Comparison of ENCODE assay signal across 1 cellular context in the genomic region with DNA sequence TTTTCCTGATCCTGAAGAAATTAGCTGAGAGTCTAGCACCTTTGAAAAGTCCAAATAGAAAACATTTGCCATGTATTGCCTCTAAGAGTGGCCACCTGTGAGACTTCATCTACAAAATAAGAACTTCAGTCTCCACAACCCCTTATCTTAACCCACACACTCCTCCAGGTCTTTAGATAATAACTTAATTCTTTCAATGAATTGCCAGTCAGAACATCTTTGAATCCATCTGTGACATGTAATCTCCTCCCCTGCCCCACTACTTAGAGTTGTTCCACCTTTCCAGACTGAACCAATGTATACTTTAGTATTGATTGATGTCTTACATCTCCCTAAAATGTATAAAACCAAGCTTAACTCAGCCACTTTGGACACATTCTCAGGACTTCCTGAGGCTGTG.
TF ChIP-seq lines count a peak whose summit lies in the region.

No MANE protein-coding gene starts in this region.

TF ChIP-seq in K562, 482 proteins besides CTCF, POLR2A, EP300 and RAD21 (continued from another document and continues in another):
- TF ChIP-seq COPS2 (conservative IDR thresholded peaks at IDR 0.05) (no peak), SREBF2 (CRISPR knock-in tag; IDR thresholded peaks at IDR 0.05) (no peak), SP2 (IDR thresholded peaks at IDR 0.05; ENCODE audit: extremely low read depth, low read depth, low read length, poor library complexity, severe bottlenecking) (no peak), KDM4B (IDR thresholded peaks at IDR 0.05; ENCODE audit: borderline replicate concordance in 2 of 2, low read depth in 1 of 2) (no peak), CBFA2T2 (conservative IDR thresholded peaks at IDR 0.05) (peak; percentile 93), GATA2 (CRISPR knock-in tag; IDR thresholded peaks at IDR 0.05) (peak; percentile 65), PHB (CRISPR knock-in tag; IDR thresholded peaks at IDR 0.05) (no peak), TRIM28 (IDR thresholded peaks at IDR 0.05) (no peak), RBM34 (IDR thresholded peaks at IDR 0.05; ENCODE audit: borderline replicate concordance, insufficient read depth, low read length) (no peak), SIN3A (IDR thresholded peaks at IDR 0.05; ENCODE audit: borderline replicate concordance in 2 of 2, control insufficient read depth in 1 of 2, low read depth in 2 of 2, low read length in 2 of 2) (no peak), TEAD1 (CRISPR knock-in tag; IDR thresholded peaks at IDR 0.05) (0 out of 4 replicates have a peak, but pooled peaks of 1 of the 2 experiments have one; percentile 30), SIRT6 (IDR thresholded peaks at IDR 0.05; ENCODE audit: low read depth, low read length) (no peak), CEBPB (tag; IDR thresholded peaks at IDR 0.05) (no peak), KDM2B (CRISPR knock-in tag; IDR thresholded peaks at IDR 0.05) (no peak), TAF7 (tag; IDR thresholded peaks at IDR 0.05) (no peak), ZSCAN32 (CRISPR knock-in tag; IDR thresholded peaks at IDR 0.05) (no peak), WHSC1 (IDR thresholded peaks at IDR 0.05; ENCODE audit: low read length) (no peak), ZFX (CRISPR knock-in tag; IDR thresholded peaks at IDR 0.05) (no peak), OTX1 (CRISPR knock-in tag; IDR thresholded peaks at IDR 0.05) (no peak), BCL6 (CRISPR knock-in tag; IDR thresholded peaks at IDR 0.05) (no peak), BACH1 (tag; IDR thresholded peaks at IDR 0.05) (no peak), STAG1 (CRISPR knock-in tag; IDR thresholded peaks at IDR 0.05; ENCODE audit: borderline replicate concordance) (no peak), YBX1 (IDR thresholded peaks at IDR 0.05) (no peak), ZNF695 (CRISPR knock-in tag; IDR thresholded peaks at IDR 0.05) (no peak), ZNF41 (CRISPR knock-in tag; conservative IDR thresholded peaks at IDR 0.05) (no peak), MECOM (CRISPR knock-in tag; IDR thresholded peaks at IDR 0.05) (no peak; the same call in 1 of the 2 replicates), FUS (optimal IDR thresholded peaks at IDR 0.05; ENCODE audit: low read depth, low read length) (no peak), NCOR1 (IDR thresholded peaks at IDR 0.05) (peak; percentile 86), ZNF444 (CRISPR knock-in tag; IDR thresholded peaks at IDR 0.05) (no peak), CAMTA2 (CRISPR knock-in tag; conservative IDR thresholded peaks at IDR 0.05) (no peak), BRD4 (IDR thresholded peaks at IDR 0.05) (no peak), ZNF699 (CRISPR knock-in tag; IDR thresholded peaks at IDR 0.05; ENCODE audit: insufficient replicate concordance) (no peak), GTF2E2 (tag; IDR thresholded peaks at IDR 0.05) (no peak), POLR2AphosphoS5 (IDR thresholded peaks at IDR 0.05; ENCODE audit: control insufficient read depth, insufficient read depth, low read depth, low read length) (0 out of 2 replicates have a peak, but pooled peaks have one; percentile 34), HDAC8 (tag; IDR thresholded peaks at IDR 0.05) (no peak), TEAD2 (tag; IDR thresholded peaks at IDR 0.05) (no peak), ZNF431 (CRISPR knock-in tag; IDR thresholded peaks at IDR 0.05) (no peak), MYC (IDR thresholded peaks at IDR 0.05; ENCODE audit: low read depth, low read length) (no peak), MYC (CRISPR knock-in tag; IDR thresholded peaks at IDR 0.05; ENCODE audit: borderline replicate concordance, low read depth) (no peak), MYNN (IDR thresholded peaks at IDR 0.05) (no peak), MYNN (CRISPR knock-in tag; IDR thresholded peaks at IDR 0.05) (no peak), HSF4 (CRISPR knock-in tag; IDR thresholded peaks at IDR 0.05; ENCODE audit: borderline replicate concordance) (no peak)
- TF ChIP-seq, protein P1, sequence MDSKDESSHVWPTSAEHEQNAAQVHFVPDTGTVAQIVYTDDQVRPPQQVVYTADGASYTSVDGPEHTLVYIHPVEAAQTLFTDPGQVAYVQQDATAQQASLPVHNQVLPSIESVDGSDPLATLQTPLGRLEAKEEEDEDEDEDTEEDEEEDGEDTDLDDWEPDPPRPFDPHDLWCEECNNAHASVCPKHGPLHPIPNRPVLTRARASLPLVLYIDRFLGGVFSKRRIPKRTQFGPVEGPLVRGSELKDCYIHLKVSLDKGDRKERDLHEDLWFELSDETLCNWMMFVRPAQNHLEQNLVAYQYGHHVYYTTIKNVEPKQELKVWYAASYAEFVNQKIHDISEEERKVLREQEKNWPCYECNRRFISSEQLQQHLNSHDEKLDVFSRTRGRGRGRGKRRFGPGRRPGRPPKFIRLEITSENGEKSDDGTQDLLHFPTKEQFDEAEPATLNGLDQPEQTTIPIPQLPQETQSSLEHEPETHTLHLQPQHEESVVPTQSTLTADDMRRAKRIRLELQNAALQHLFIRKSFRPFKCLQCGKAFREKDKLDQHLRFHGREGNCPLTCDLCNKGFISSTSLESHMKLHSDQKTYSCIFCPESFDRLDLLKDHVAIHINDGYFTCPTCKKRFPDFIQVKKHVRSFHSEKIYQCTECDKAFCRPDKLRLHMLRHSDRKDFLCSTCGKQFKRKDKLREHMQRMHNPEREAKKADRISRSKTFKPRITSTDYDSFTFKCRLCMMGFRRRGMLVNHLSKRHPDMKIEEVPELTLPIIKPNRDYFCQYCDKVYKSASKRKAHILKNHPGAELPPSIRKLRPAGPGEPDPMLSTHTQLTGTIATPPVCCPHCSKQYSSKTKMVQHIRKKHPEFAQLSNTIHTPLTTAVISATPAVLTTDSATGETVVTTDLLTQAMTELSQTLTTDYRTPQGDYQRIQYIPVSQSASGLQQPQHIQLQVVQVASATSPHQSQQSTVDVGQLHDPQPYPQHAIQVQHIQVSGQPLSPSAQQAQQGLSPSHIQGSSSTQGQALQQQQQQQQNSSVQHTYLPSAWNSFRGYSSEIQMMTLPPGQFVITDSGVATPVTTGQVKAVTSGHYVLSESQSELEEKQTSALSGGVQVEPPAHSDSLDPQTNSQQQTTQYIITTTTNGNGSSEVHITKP (IDR thresholded peaks at IDR 0.05; ENCODE audit: partially characterized antibody) = peak; percentile 76
- TF ChIP-seq, protein P2, sequence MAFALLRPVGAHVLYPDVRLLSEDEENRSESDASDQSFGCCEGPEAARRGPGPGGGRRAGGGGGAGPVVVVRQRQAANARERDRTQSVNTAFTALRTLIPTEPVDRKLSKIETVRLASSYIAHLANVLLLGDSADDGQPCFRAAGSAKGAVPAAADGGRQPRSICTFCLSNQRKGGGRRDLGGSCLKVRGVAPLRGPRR (CRISPR knock-in tag; IDR thresholded peaks at IDR 0.05) = no peak
- TF ChIP-seq, protein P3, sequence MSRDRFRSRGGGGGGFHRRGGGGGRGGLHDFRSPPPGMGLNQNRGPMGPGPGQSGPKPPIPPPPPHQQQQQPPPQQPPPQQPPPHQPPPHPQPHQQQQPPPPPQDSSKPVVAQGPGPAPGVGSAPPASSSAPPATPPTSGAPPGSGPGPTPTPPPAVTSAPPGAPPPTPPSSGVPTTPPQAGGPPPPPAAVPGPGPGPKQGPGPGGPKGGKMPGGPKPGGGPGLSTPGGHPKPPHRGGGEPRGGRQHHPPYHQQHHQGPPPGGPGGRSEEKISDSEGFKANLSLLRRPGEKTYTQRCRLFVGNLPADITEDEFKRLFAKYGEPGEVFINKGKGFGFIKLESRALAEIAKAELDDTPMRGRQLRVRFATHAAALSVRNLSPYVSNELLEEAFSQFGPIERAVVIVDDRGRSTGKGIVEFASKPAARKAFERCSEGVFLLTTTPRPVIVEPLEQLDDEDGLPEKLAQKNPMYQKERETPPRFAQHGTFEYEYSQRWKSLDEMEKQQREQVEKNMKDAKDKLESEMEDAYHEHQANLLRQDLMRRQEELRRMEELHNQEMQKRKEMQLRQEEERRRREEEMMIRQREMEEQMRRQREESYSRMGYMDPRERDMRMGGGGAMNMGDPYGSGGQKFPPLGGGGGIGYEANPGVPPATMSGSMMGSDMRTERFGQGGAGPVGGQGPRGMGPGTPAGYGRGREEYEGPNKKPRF (IDR thresholded peaks at IDR 0.05; ENCODE audit: low read depth, low read length) = no peak
- TF ChIP-seq, protein P4, sequence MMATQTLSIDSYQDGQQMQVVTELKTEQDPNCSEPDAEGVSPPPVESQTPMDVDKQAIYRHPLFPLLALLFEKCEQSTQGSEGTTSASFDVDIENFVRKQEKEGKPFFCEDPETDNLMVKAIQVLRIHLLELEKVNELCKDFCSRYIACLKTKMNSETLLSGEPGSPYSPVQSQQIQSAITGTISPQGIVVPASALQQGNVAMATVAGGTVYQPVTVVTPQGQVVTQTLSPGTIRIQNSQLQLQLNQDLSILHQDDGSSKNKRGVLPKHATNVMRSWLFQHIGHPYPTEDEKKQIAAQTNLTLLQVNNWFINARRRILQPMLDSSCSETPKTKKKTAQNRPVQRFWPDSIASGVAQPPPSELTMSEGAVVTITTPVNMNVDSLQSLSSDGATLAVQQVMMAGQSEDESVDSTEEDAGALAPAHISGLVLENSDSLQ (IDR thresholded peaks at IDR 0.05) = peak; percentile 44; the same call in 1 of the 2 replicates
- TF ChIP-seq, protein P5, sequence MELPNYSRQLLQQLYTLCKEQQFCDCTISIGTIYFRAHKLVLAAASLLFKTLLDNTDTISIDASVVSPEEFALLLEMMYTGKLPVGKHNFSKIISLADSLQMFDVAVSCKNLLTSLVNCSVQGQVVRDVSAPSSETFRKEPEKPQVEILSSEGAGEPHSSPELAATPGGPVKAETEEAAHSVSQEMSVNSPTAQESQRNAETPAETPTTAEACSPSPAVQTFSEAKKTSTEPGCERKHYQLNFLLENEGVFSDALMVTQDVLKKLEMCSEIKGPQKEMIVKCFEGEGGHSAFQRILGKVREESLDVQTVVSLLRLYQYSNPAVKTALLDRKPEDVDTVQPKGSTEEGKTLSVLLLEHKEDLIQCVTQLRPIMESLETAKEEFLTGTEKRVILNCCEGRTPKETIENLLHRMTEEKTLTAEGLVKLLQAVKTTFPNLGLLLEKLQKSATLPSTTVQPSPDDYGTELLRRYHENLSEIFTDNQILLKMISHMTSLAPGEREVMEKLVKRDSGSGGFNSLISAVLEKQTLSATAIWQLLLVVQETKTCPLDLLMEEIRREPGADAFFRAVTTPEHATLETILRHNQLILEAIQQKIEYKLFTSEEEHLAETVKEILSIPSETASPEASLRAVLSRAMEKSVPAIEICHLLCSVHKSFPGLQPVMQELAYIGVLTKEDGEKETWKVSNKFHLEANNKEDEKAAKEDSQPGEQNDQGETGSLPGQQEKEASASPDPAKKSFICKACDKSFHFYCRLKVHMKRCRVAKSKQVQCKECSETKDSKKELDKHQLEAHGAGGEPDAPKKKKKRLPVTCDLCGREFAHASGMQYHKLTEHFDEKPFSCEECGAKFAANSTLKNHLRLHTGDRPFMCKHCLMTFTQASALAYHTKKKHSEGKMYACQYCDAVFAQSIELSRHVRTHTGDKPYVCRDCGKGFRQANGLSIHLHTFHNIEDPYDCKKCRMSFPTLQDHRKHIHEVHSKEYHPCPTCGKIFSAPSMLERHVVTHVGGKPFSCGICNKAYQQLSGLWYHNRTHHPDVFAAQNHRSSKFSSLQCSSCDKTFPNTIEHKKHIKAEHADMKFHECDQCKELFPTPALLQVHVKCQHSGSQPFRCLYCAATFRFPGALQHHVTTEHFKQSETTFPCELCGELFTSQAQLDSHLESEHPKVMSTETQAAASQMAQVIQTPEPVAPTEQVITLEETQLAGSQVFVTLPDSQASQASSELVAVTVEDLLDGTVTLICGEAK (IDR thresholded peaks at IDR 0.05) = no peak
- TF ChIP-seq, protein P5 (CRISPR knock-in tag; IDR thresholded peaks at IDR 0.05) = no peak
- TF ChIP-seq, protein P6, sequence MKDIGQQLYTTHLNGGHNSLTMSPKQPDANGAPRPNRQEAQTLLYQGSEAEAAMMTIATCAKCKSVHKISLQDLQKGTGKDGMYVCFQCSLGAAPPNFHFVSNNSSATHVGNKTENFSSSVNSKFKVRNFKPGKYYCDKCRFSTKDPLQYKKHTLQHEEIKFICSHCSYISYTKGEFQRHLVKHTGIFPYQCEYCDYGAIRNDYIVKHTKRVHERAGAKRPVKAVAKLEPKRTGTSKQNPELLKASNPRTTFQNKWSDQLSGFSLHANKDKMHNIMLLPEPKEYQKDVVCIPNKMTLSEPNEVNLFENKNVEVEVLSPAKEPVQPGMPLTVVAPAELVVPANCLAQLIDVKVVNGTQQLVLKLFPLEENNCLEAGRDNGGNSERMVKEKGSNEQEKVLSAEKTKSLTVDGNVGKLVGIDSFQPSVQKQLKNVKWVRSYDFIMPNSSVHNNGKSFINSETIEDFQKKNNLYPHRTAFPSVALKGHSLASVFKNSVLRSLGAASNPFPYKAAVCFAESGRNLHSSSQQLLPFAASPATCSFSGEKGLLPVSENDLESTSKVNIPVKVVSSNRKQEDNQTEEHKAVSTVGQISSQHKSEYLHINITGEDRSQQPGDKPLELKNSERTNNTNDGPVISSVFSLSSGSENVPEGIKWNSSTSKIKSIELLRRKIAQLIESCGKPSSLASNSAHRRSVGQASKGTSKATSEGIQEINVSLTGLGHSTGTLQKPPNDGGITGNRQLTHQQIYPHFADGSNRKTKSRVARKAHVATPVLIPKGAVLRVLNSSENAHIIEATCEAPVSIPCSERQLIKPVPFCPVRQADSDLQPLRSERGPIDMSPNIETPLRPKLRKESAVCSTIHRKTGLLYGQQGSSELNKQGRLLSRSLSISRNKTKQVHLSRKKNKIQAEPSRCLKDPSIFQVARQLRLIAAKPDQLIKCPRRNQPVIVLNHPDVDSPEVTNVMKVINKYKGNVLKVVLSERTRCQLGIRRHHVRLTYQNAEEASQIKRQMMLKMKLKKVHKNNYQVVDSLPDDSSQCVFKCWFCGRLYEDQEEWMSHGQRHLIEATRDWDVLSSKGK (CRISPR knock-in tag; IDR thresholded peaks at IDR 0.05) = no peak
